ENCODE assay signal across 9 cellular contexts in genomic region chr19:5976768-5977167, GRCh38. TPM values are rescaled to one million over a fixed set of nuclear protein-coding genes. Genes with fewer than 3 reads are reported as not detected.
A peak's percentile ranks its signal among the peaks of the same experiment; 100 is the strongest.
DNase-seq lines count a peak whose midpoint lies in the region; ATAC-seq and TF ChIP-seq lines count a peak whose summit lies in the region.
"Had no signal": no experiment of that assay in that cellular context is flagged by ENCODE, and none has a peak within 500 bp of the region (broad histone marks: within the 10 kb centered on the region; RNA-seq: fewer than 3 reads in every experiment).

No MANE protein-coding gene starts in this region.

- POLR2A ChIA-PET in AG04449 (lab: Yijun Ruan, JAX) = no interaction called here

- DNase-seq in AG04449 (ENCODE audit: low read depth, low spot score) (no peak), choroid plexus epithelial cell (ENCODE audit: low read depth) (no peak), naive B cell (no peak), caudate nucleus (lab: John Stamatoyannopoulos, UW) (no peak), SHP77 (lab: John Stamatoyannopoulos, UW) (no peak)
- no peak for DNase-seq in Jurkat, Clone E6-1 (ENCODE audit: low read depth, low spot score)
- DNase-seq in stimulated activated naive CD4-positive, alpha-beta T cell (lab: John Stamatoyannopoulos, UW) = no peak
- DNase-seq in effector CD4-positive, alpha-beta T cell = no peak
- DNase-seq: Kasumi-1 had no signal

- no peak for ATAC-seq in naive B cell (ENCODE audit: low read depth in 2 of 2)

- no peaks in the 10 kb centered on the region for H3K27me3 Mint-ChIP-seq in naive B cell

- H3K9me3 Mint-ChIP-seq in naive B cell = no peaks in the 10 kb centered on the region

- peak overlapping the region; percentile 24 to 96 (median 90) for H3K27ac Mint-ChIP-seq in naive B cell

- no peak overlapping the region for H3K27ac ChIP-seq in caudate nucleus (ENCODE audit: low read depth, low read length)

- H3K4me3 ChIP-seq in AG04449 (ENCODE audit: low read depth, low read length) = peak overlapping the region; percentile 93
- peak overlapping the region; percentile 85 for H3K4me3 ChIP-seq in Jurkat, Clone E6-1 (ENCODE audit: low read length)
- peak overlapping the region; percentile 92 for H3K4me3 ChIP-seq in choroid plexus epithelial cell (ENCODE audit: low read depth, low read length)

- TF ChIP-seq CTCF in AG04449 (IDR thresholded peaks at IDR 0.05; ENCODE audit: insufficient read depth, low read length, missing control alignments) = no peak
- no peak for TF ChIP-seq CTCF in choroid plexus epithelial cell (conservative IDR thresholded peaks at IDR 0.05; ENCODE audit: low read depth, low read length)

- peaks cover 0 to 8% of the 10 kb centered on the region in 2 donors for H3K36me3 Mint-ChIP-seq in naive B cell

- H3K4me1 Mint-ChIP-seq in naive B cell = peaks cover 53 to 73% (median 63%) of the 10 kb centered on the region in 3 donors

- peak overlapping the region; percentile 91 to 98 (median 96) for H3K4me3 Mint-ChIP-seq in naive B cell

- CTCF ChIA-PET in AG04449 (lab: Yijun Ruan, JAX) = interaction anchor here (1.9 to 8.3 kb wide), 3 partner anchors 10 to 173 kb away, joined by 10 to 91 read pairs (median 14); partner anchors contain the start of gene NRTN

RNA-seq across cellular contexts. Expression of gene RANBP3, which starts 1.2 kb away (rescaled TPM):
- 62.0 TPM for polyA plus RNA-seq in Jurkat, Clone E6-1 (2012; ENCODE audit: insufficient read depth, insufficient read length)
- 10 to 100 TPM in 1 of 6 donors, 1 to 10 TPM in 5; 2.8 to 10.7 (median 7.4) TPM for polyA plus RNA-seq in naive B cell (ENCODE audit: low read depth in 6 of 6)
